Comparison of ENCODE assay signal across 12 cellular contexts in the genomic region with DNA sequence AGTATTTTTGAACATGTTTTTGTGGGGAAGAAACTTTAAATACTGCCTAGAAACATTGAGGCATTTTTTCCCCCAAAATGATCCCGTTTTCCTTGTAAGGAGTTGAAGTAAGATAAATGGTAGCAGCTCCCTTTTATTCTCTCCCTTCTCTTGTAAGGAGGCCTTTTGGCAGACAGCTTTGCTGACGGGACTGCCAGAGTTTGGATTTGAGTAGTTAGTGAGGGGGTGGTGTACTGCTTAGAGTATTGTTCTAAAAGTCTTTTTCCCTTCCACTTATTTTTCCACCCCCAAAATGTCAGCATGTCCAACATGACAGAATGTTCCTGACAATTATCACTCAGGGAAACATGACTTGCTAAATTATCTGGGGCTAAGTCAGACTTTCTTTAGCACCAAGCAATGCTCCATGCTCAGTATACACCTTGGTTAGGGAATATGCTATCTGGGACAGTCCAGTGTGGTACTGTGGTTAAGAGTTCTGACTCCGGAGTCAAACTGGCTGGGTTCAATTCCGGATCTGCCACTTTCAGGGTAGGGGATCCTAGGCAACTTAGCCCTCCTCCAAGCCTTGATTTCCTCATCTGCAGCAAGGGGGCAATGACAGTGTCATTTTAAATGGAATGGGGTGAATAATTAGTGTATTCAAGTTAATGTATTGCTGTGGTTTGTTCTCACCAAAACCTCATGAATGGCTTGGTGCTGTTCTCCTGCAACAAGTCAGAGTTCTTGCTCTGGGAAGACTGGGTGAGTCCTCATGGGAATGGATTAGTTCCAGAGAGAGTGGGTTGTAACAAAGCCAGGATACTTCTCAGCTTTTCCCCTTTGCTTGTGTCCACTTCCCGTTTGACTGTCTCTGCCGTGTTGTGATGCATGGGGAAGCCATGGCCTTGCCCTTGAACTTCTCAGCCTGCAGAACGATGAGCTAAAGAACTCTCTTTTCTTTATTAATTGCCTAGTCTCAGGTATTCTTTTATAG.
DNase-seq lines count a peak whose midpoint lies in the region; ATAC-seq and TF ChIP-seq lines count a peak whose summit lies in the region.
"Had no signal": no experiment of that assay in that cellular context is flagged by ENCODE, and none has a peak within 500 bp of the region (broad histone marks: within the 10 kb centered on the region; RNA-seq: fewer than 3 reads in every experiment).

No MANE protein-coding gene starts in this region.

- POLR2A ChIA-PET in PC-3 (lab: Charles Lee; ENCODE audit: unreplicated experiment) = interaction anchor here (0.7 kb wide), 1 partner anchor 130 kb away, joined by 9 read pairs; no protein-coding TSS in a partner anchor

- no peak for ATAC-seq in PC-3
- no peak for ATAC-seq in T-helper 17 cell

- peaks cover 2% of the 10 kb centered on the region for H3K36me3 Mint-ChIP-seq in T-helper 17 cell (ENCODE audit: low read depth)

- H3K4me2 ChIP-seq in PC-3 (ENCODE audit: low read length) = no peak overlapping the region

- peak overlapping the region; percentile 54; the same call in 1 of the 2 replicates for H3K27ac ChIP-seq in PC-3 (ENCODE audit: low read length)
- H3K27ac ChIP-seq in tibial artery = peak overlapping the region; percentile 56 to 70

- intact Hi-C loops in PC-3 (cut with micrococcal nuclease) (no loop called here), tibial artery (cut with DNase I; ENCODE audit: low total_unique reads) (no loop called here)

- H3K4me1 ChIP-seq in PC-3 (ENCODE audit: insufficient read depth, low read length) = peaks cover 33% of the 10 kb centered on the region
- H3K4me1 ChIP-seq in tibial artery = peaks cover 0 to 72% (median 34%) of the 10 kb centered on the region in 4 donors

- no peaks in the 10 kb centered on the region for H4K20me1 ChIP-seq in PC-3 (ENCODE audit: low read length)

- H3K4me3 ChIP-seq in PC-3 (ENCODE audit: low read length) (no peak overlapping the region), tibial artery (no peak overlapping the region)

- no peak for TF ChIP-seq CTCF in PC-3 (conservative IDR thresholded peaks at IDR 0.05; ENCODE audit: low read depth, low read length)
- TF ChIP-seq CTCF in tibial artery (IDR thresholded peaks at IDR 0.05) = no peak

- peaks cover under 1% of the 10 kb centered on the region; the same call in 1 of the 2 replicates for H3K36me3 ChIP-seq in PC-3 (ENCODE audit: low read depth, low read length)
- no peaks in the 10 kb centered on the region for H3K36me3 ChIP-seq in tibial artery

- H3K9ac ChIP-seq in PC-3 (ENCODE audit: low read length) = no peak overlapping the region

- H3K79me2 ChIP-seq in PC-3 (ENCODE audit: low read length) = peaks cover 40% of the 10 kb centered on the region

- H3K27me3 ChIP-seq in PC-3 (ENCODE audit: low read length) (no peaks in the 10 kb centered on the region), tibial artery (no peaks in the 10 kb centered on the region)

- H3K4me1 Mint-ChIP-seq in T-helper 17 cell = peaks cover 15% of the 10 kb centered on the region
- H3K4me1 Mint-ChIP-seq: activated CD4-positive, alpha-beta T cell treated with anti-CD3 and anti-CD28 coated beads, Interleukin-2, amount 10 ng/mL, durations not matched to agents 24 days and 14 days had no signal

- no peak overlapping the region for H2AFZ ChIP-seq in PC-3 (ENCODE audit: low read length)

- no TSS peak for BruUV-seq in PC-3 (replicated peaks; lab: Mats Ljungman, UMichigan)

- no peaks in the 10 kb centered on the region for H3K27me3 Mint-ChIP-seq in T-helper 17 cell
- H3K27me3 Mint-ChIP-seq: activated CD4-positive, alpha-beta T cell treated with anti-CD3 and anti-CD28 coated beads, Interleukin-2, amount 10 ng/mL, durations not matched to agents 24 days and 14 days; CD4-positive, alpha-beta T cell had no signal

- H3K9me2 ChIP-seq in PC-3 (replicated peaks; ENCODE audit: low read length) = no peaks in the 10 kb centered on the region

- H3K9me3 ChIP-seq in PC-3 (ENCODE audit: low read length) (no peaks in the 10 kb centered on the region), tibial artery (no peaks in the 10 kb centered on the region), T-helper 17 cell (ENCODE audit: control insufficient read depth, low read length, poor library complexity, severe bottlenecking) (no peaks in the 10 kb centered on the region)

- H3F3A ChIP-seq in PC-3 (ENCODE audit: low read length, unreplicated experiment) = no peaks in the 10 kb centered on the region

- DNase-seq in PC-3 = no peak
- peak; percentile 44 to 79 for DNase-seq in dermis microvascular lymphatic vessel endothelial cell (ENCODE audit: low read depth in 2 of 2)
- DNase-seq in lung microvascular endothelial cell (ENCODE audit: low read depth in 2 of 2) = peak; percentile 77 to 81
- no peak for DNase-seq in tibial artery
- DNase-seq in DMS114 treated with DMSO at 0.1 percent for 48 hours (lab: John Stamatoyannopoulos, UW; ENCODE audit: unreplicated experiment) = no peak
- no peak for DNase-seq in HuH-7.5 (ENCODE audit: low spot score)
- no peak for DNase-seq in T-helper 17 cell
- DNase-seq in NCI-H2196 treated with DMSO at 0.1 percent for 48 hours (lab: John Stamatoyannopoulos, UW; ENCODE audit: unreplicated experiment) = no peak
- DNase-seq: activated CD4-positive, alpha-beta T cell treated with anti-CD3 and anti-CD28 coated beads, Interleukin-2, amount 10 ng/mL, durations not matched to agents 24 days and 14 days; CD4-positive, alpha-beta T cell; NCI-H1694 treated with DMSO at 0.1 percent for 48 hours; SW 1271 had no signal

- CTCF ChIA-PET in PC-3 (lab: Charles Lee) = interaction anchor here (0.7 kb wide), 1 partner anchor 34 kb away, joined by 3 read pairs; no protein-coding TSS in a partner anchor

- H3K4me3 Mint-ChIP-seq in T-helper 17 cell = no peak overlapping the region
- H3K4me3 Mint-ChIP-seq: activated CD4-positive, alpha-beta T cell treated with anti-CD3 and anti-CD28 coated beads, Interleukin-2, amount 10 ng/mL, durations not matched to agents 24 days and 14 days; CD4-positive, alpha-beta T cell had no signal

- H3K27ac Mint-ChIP-seq in T-helper 17 cell = no peak overlapping the region
- H3K27ac Mint-ChIP-seq: activated CD4-positive, alpha-beta T cell treated with anti-CD3 and anti-CD28 coated beads, Interleukin-2, amount 10 ng/mL, durations not matched to agents 24 days and 14 days; CD4-positive, alpha-beta T cell had no signal

Comparison
In these comparisons a context has a peak if more than half of its experiments do, and no peak if none do; other contexts are left out.
1. DNase-seq: peak in dermis microvascular lymphatic vessel endothelial cell (2 of 2) and lung microvascular endothelial cell (2 of 2); none in PC-3 (single experiment), tibial artery (0 of 2), DMS114 treated with DMSO at 0.1 percent for 48 hours (single experiment), HuH-7.5 (single experiment), T-helper 17 cell (0 of 3) and NCI-H2196 treated with DMSO at 0.1 percent for 48 hours (single experiment).